Comparison of ENCODE assay signal across 12 cellular contexts in the genomic region with DNA sequence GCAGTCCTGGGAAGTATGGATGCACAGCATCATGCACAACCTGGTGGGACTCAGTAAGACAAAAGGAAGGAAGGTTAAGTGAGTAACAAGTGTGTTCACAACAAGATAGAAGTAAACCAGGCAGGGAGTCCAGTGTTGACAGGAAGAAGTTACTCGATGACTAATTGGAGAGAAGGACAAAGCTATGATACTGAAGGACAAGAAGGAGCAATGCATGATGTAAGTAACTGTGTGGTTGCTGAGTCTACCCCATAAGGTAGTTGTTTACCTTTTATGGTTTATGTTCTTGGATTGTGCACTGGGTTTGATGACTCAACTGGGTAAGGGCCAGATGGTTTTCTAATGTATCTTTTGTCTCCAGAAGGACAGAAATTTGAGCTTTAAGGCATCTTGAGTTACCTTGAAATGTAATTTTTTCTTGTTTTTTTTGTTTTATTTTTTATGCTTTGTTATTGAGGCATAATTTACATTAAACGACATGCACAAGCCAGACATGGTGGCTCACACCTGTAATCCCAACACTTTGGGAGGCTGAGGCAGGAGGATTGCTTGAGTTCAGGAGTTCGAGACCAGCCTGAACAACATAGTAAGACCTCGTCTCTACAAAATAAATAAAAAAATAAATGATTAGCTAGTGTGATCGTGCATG.
DNase-seq lines count a peak whose midpoint lies in the region; ATAC-seq and FAIRE-seq lines count a peak whose summit lies in the region.
"Had no signal": no experiment of that assay in that cellular context is flagged by ENCODE, and none has a peak within 500 bp of the region (broad histone marks: within the 10 kb centered on the region; RNA-seq: fewer than 3 reads in every experiment).

No MANE protein-coding gene starts in this region.

- no peak overlapping the region for H3K27ac ChIP-seq in CD4-positive, alpha-beta memory T cell (ENCODE audit: low read depth, low read length)

- no peaks in the 10 kb centered on the region for H3K36me3 ChIP-seq in CD4-positive, alpha-beta memory T cell (ENCODE audit: insufficient read depth, low read length)

- H3K4me1 ChIP-seq in CD4-positive, alpha-beta memory T cell (ENCODE audit: insufficient read depth, low read length): no peaks in the 10 kb centered on the region

- peaks cover 0 to 4% (median under 1%) of the 10 kb centered on the region in 4 donors for H3K4me1 Mint-ChIP-seq in CD4-positive, alpha-beta memory T cell

- no peaks in the 10 kb centered on the region for H3K27me3 ChIP-seq in CD4-positive, alpha-beta memory T cell (ENCODE audit: insufficient read depth, low read length)

- CTCF ChIA-PET in CD4-positive, alpha-beta memory T cell (lab: Charles Lee; ENCODE audit: partially characterized antibody): interaction anchor here (0.6 to 1.9 kb wide), 2 partner anchors 29 to 389 kb away, joined by 3 to 5 read pairs; no protein-coding TSS in a partner anchor

- no peak overlapping the region for H3K27ac Mint-ChIP-seq in CD4-positive, alpha-beta memory T cell

- no peaks in the 10 kb centered on the region for H3K9me3 Mint-ChIP-seq in CD4-positive, alpha-beta memory T cell

- H3K36me3 Mint-ChIP-seq in CD4-positive, alpha-beta memory T cell: no peaks in the 10 kb centered on the region

- H3K4me3 Mint-ChIP-seq in CD4-positive, alpha-beta memory T cell: no peak overlapping the region

- H3K27me3 Mint-ChIP-seq in CD4-positive, alpha-beta memory T cell: peaks cover 3 to 6% of the 10 kb centered on the region in 2 donors

- intact Hi-C loops in CD4-positive, alpha-beta memory T cell (cut with micrococcal nuclease): no loop called here

- no peak for ATAC-seq in HG03460 (IDR thresholded peaks at IDR 0.05; ENCODE audit: unreplicated experiment)
- ATAC-seq: Right ventricle myocardium inferior, sciatic nerve had no signal

- H3K9me3 ChIP-seq in CD4-positive, alpha-beta memory T cell (ENCODE audit: control insufficient read depth in 1 of 2, low read length in 2 of 2): no peaks in the 10 kb centered on the region

- DNase-seq in AG20443 (ENCODE audit: low spot score): peak; percentile 71
- peak; percentile 81 for DNase-seq in HTR-8/SVneo (ENCODE audit: insufficient read length, low spot score)
- peak; percentile 41 for DNase-seq in amniotic stem cell (lab: John Stamatoyannopoulos, UW)
- peak; percentile 99 for DNase-seq in iris pigment epithelial cell (ENCODE audit: low read depth)
- DNase-seq in CD4-positive, alpha-beta memory T cell: no peak
- no peak for DNase-seq in stimulated activated CD4-positive, alpha-beta T cell treated with anti-CD3 and anti-CD28 coated beads, Interleukin-2, amount 100 ng/mL, for 24 hours
- no peak for DNase-seq in stimulated activated naive CD4-positive, alpha-beta T cell treated with Interleukin-2 at 50 U/mL for 16 hours (lab: John Stamatoyannopoulos, UW)
- DNase-seq: activated CD4-positive, alpha-beta T cell treated with anti-CD3 and anti-CD28 coated beads for 48 hours; amygdala had no signal

- POLR2A ChIA-PET in CD4-positive, alpha-beta memory T cell (lab: Charles Lee; ENCODE audit: partially characterized antibody): no interaction called here

- FAIRE-seq in HTR-8/SVneo (lab: Jason Lieb, UNC): peak; percentile 85

- H3K4me3 ChIP-seq in CD4-positive, alpha-beta memory T cell (ENCODE audit: low read length in 2 of 2): no peak overlapping the region

Comparison
In these comparisons a context has a peak if more than half of its experiments do, and no peak if none do; other contexts are left out.
1. DNase-seq: peak in AG20443 (single experiment), HTR-8/SVneo (single experiment), amniotic stem cell (single experiment) and iris pigment epithelial cell (single experiment); none in CD4-positive, alpha-beta memory T cell (0 of 5), stimulated activated CD4-positive, alpha-beta T cell treated with anti-CD3 and anti-CD28 coated beads, Interleukin-2, amount 100 ng/mL, for 24 hours (0 of 2) and stimulated activated naive CD4-positive, alpha-beta T cell treated with Interleukin-2 at 50 U/mL for 16 hours (single experiment).